ENCODE assay signal across 19 cellular contexts in the genomic region with DNA sequence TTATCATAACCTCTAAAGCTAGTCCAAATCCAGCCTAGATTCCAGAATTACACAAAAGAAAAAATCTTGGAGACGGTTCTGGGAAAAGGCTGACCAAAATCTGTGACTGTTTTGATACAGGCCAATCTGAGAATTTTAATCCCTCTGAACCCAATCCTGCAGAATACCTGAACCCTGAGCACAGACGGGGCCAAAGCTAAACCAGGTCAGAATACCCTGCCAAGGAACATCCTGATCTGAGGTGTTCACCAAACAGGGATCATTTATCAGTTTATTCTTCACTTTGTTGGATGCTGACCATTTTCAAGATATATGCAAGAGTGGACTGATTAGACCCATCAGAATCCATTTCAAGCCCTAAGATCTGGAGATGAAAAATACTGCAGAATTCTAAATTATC. TPM values are rescaled to one million over a fixed set of nuclear protein-coding genes. Genes with fewer than 3 reads are reported as not detected.
DNase-seq lines count a peak whose midpoint lies in the region; ATAC-seq and TF ChIP-seq lines count a peak whose summit lies in the region.
"Had no signal": no experiment of that assay in that cellular context is flagged by ENCODE, and none has a peak within 500 bp of the region (broad histone marks: within the 10 kb centered on the region; RNA-seq: fewer than 3 reads in every experiment).

No MANE protein-coding gene starts in this region.

- H3K9me3 Mint-ChIP-seq in CD4-positive, alpha-beta T cell, result no peaks in the 10 kb centered on the region
- H3K9me3 Mint-ChIP-seq in brain, result peaks cover 0 to 3% (median 0%) of the 10 kb centered on the region in 5 experiments
- H3K9me3 Mint-ChIP-seq in nephron progenitor cell, result no peaks in the 10 kb centered on the region

- H3K36me3 ChIP-seq in IMR-90 (ENCODE audit: control insufficient read depth, insufficient read depth, low read length), result no peaks in the 10 kb centered on the region

- H2BK15ac ChIP-seq in IMR-90 (ENCODE audit: low read depth, low read length), result no peak overlapping the region

- H4K20me1 ChIP-seq in IMR-90 (ENCODE audit: insufficient read depth, low read length), result peaks cover 62% of the 10 kb centered on the region

- intact Hi-C loops in CD4-positive, alpha-beta T cell (cut with DNase I, micrococcal nuclease), result no loop called here
- intact Hi-C loops in IMR-90 (cut with micrococcal nuclease), result no loop called here

- ATAC-seq in CD4-positive, alpha-beta T cell (ENCODE audit: poor library complexity), result no peak
- ATAC-seq in IMR-90 (ENCODE audit: low read depth) (no peak), HG03025 (IDR thresholded peaks at IDR 0.05; ENCODE audit: low FRiP score, unreplicated experiment) (no peak)
- ATAC-seq: left cardiac atrium had no signal

- H2BK20ac ChIP-seq in IMR-90 (ENCODE audit: low read depth, low read length), result no peak overlapping the region

- H2AK9ac ChIP-seq in IMR-90 (replicated peaks; ENCODE audit: low read depth, low read length, poor library complexity), result no peak overlapping the region

- H3K4me1 Mint-ChIP-seq in CD4-positive, alpha-beta T cell (ENCODE audit: low read depth), result peaks cover 74% of the 10 kb centered on the region
- peaks cover 66% of the 10 kb centered on the region for H3K4me1 Mint-ChIP-seq in brain
- H3K4me1 Mint-ChIP-seq in nephron progenitor cell, result peaks cover 43% of the 10 kb centered on the region

- no peak for TF ChIP-seq CTCF in CD4-positive, alpha-beta T cell (IDR thresholded peaks at IDR 0.05)
- TF ChIP-seq CTCF in IMR-90 (conservative IDR thresholded peaks at IDR 0.05; ENCODE audit: low read depth, low read length) (no peak), brain (conservative IDR thresholded peaks at IDR 0.05) (no peak), nephron progenitor cell (IDR thresholded peaks at IDR 0.05) (no peak)

- H3K27me3 Mint-ChIP-seq in CD4-positive, alpha-beta T cell, result no peaks in the 10 kb centered on the region
- H3K27me3 Mint-ChIP-seq in brain (no peaks in the 10 kb centered on the region), nephron progenitor cell (ENCODE audit: low read depth, poor library complexity) (no peaks in the 10 kb centered on the region)

- peaks cover 9% of the 10 kb centered on the region for H3K4me1 ChIP-seq in IMR-90 (ENCODE audit: control insufficient read depth, insufficient read depth, low read length)

- no peak overlapping the region for H3K4me3 ChIP-seq in IMR-90 (ENCODE audit: insufficient read depth, low read depth, low read length)

- no peak overlapping the region for H3K56ac ChIP-seq in IMR-90 (ENCODE audit: extremely low read depth, insufficient read depth, low read length)

- H3K4me3 Mint-ChIP-seq in CD4-positive, alpha-beta T cell, result peak overlapping the region; percentile 57
- H3K4me3 Mint-ChIP-seq in brain (peak overlapping the region; percentile 68 to 82 (median 76)), nephron progenitor cell (peak overlapping the region; percentile 30)

- H3K27me3 ChIP-seq in CD4-positive, alpha-beta T cell (ENCODE audit: control insufficient read depth, insufficient read depth, low read length), result no peaks in the 10 kb centered on the region
- H3K27me3 ChIP-seq in IMR-90 (ENCODE audit: control insufficient read depth, insufficient read depth, low read length), result no peaks in the 10 kb centered on the region

- peak overlapping the region; percentile 72 for H3K27ac Mint-ChIP-seq in CD4-positive, alpha-beta T cell
- H3K27ac Mint-ChIP-seq in brain, result peak overlapping the region in 1 of 5 experiments; percentile 95
- no peak overlapping the region for H3K27ac Mint-ChIP-seq in nephron progenitor cell

- POLR2A ChIA-PET in CD4-positive, alpha-beta T cell (lab: Charles Lee), result interaction anchor here (1.2 kb wide), 1 partner anchor 13 kb away, joined by 3 read pairs; no protein-coding TSS in a partner anchor
- POLR2A ChIA-PET in IMR-90 (lab: Charles Lee; ENCODE audit: unreplicated experiment), result interaction anchor here (0.6 kb wide), 1 partner anchor 1287 kb away, joined by 5 read pairs; no protein-coding TSS in a partner anchor

- peaks cover 6% of the 10 kb centered on the region for H3K9me1 ChIP-seq in IMR-90 (ENCODE audit: insufficient read depth, low read length)

- peaks cover 35% of the 10 kb centered on the region for H3K36me3 Mint-ChIP-seq in CD4-positive, alpha-beta T cell (ENCODE audit: low read depth)
- H3K36me3 Mint-ChIP-seq in brain, result peaks cover 21% of the 10 kb centered on the region
- H3K36me3 Mint-ChIP-seq in nephron progenitor cell (ENCODE audit: low read depth), result peaks cover 16% of the 10 kb centered on the region

- TSS peak; percentile 7 for BruUV-seq in IMR-90 (replicated peaks; lab: Mats Ljungman, UMichigan)

- peak overlapping the region; percentile 88; the same call in 1 of the 2 replicates for H3K23ac ChIP-seq in IMR-90 (ENCODE audit: low read depth, low read length)

- no peak for TF ChIP-seq RAD21 in IMR-90 (IDR thresholded peaks at IDR 0.05; ENCODE audit: low read length)

- H2BK120ac ChIP-seq in IMR-90 (ENCODE audit: low read depth, low read length), result no peak overlapping the region

- peak overlapping the region; percentile 76 for H3K14ac ChIP-seq in IMR-90 (replicated peaks; ENCODE audit: low read depth, low read length)

- no peaks in the 10 kb centered on the region for H3K9me3 ChIP-seq in CD4-positive, alpha-beta T cell (ENCODE audit: control insufficient read depth, low read length)
- H3K9me3 ChIP-seq in IMR-90 (ENCODE audit: control insufficient read depth, insufficient read depth, low read length), result no peaks in the 10 kb centered on the region

- no peak for TF ChIP-seq POLR2A in IMR-90 (IDR thresholded peaks at IDR 0.05; ENCODE audit: low read depth, low read length)

- 71% methylated on average over 1 of the region's 2 CpGs; no CpG with 5 or more reads in 1 of the 2 experiments for WGBS in IMR-90 (ENCODE audit: extremely low coverage in 2 of 2, insufficient read length in 1 of 2), 2 experiments

- CTCF ChIA-PET in CD4-positive, alpha-beta T cell (lab: Charles Lee), result no interaction called here
- CTCF ChIA-PET in IMR-90 (lab: Yijun Ruan, JAX), result interaction anchor here (0.6 kb wide), 1 partner anchor 183 kb away, joined by 4 read pairs; no protein-coding TSS in a partner anchor

- 0 out of 2 replicates have a peak overlapping the region, but pooled peaks have one; percentile 10 for H3K4me2 ChIP-seq in IMR-90 (ENCODE audit: low read depth, low read length)

- dilution Hi-C loops in IMR-90 (cut with HindIII; ENCODE audit: low sequenced_read_pairs, unreplicated experiment), result no loop called here

- no peak for DNase-seq in CD4-positive, alpha-beta T cell
- no peak for DNase-seq in IMR-90
- no peak for DNase-seq in nephron progenitor cell
- no peak for DNase-seq in T1000 (lab: John Stamatoyannopoulos, UW)
- DNase-seq in NOMO-1 (lab: John Stamatoyannopoulos, UW; ENCODE audit: unreplicated experiment in 2 of 2), result no peak
- no peak for DNase-seq in SW480 (ENCODE audit: low spot score)
- DNase-seq: activated gamma-delta T cell; anterior cingulate cortex; GOT3; left cardiac atrium; midbrain; NCI-H1417 treated with DMSO at 0.1 percent for 48 hours; NCI-H2171 treated with DMSO at 0.1 percent for 48 hours; SHP77 treated with DMSO at 0.1 percent for 48 hours; stimulated activated CD4-positive, alpha-beta T cell treated with anti-CD3 and anti-CD28 coated beads, Interleukin-4, amount 100 ng/mL, for 24 hours; substantia nigra; T-helper 9 cell had no signal

- no peak overlapping the region for H2BK5ac ChIP-seq in IMR-90 (ENCODE audit: low read depth, low read length, poor library complexity, severe bottlenecking)

- 0 out of 2 replicates have a peak overlapping the region, but pooled peaks have one; percentile 19 for H3K9ac ChIP-seq in IMR-90 (ENCODE audit: low read depth, low read length)

- H3K79me1 ChIP-seq in IMR-90 (ENCODE audit: low read depth in 1 of 2, low read length in 2 of 2), result peaks cover 0 to 46% of the 10 kb centered on the region in 2 experiments; a peak in 3 of 4 replicates

- no peak overlapping the region for H4K8ac ChIP-seq in IMR-90 (ENCODE audit: low read depth in 2 of 2, low read length in 2 of 2)

- in situ Hi-C loops in IMR-90 (cut with MboI; ENCODE audit: low sequenced_read_pairs), result no loop called here

- no peak overlapping the region for H4K5ac ChIP-seq in IMR-90 (ENCODE audit: low read depth, low read length)

- H2AFZ ChIP-seq in IMR-90 (replicated peaks; ENCODE audit: low read length, poor library complexity), result no peak overlapping the region

- no peak overlapping the region for H2AK5ac ChIP-seq in IMR-90 (ENCODE audit: low read depth, low read length)

- H3K27ac ChIP-seq in CD4-positive, alpha-beta T cell (ENCODE audit: low read depth, low read length), result no peak overlapping the region
- no peak overlapping the region for H3K27ac ChIP-seq in IMR-90 (ENCODE audit: insufficient read depth, low read length)

- no peak overlapping the region for H3K18ac ChIP-seq in IMR-90 (ENCODE audit: low read depth, low read length)

- no peak overlapping the region for H3K4ac ChIP-seq in IMR-90 (ENCODE audit: low read depth, low read length)

- H4K91ac ChIP-seq in IMR-90 (ENCODE audit: insufficient read depth, low read depth, low read length), result no peak overlapping the region

TF ChIP-seq in IMR-90, 13 proteins besides CTCF, POLR2A, EP300 and RAD21 (continues in another document):
- TF ChIP-seq NFE2L2 (IDR thresholded peaks at IDR 0.05; ENCODE audit: low read depth, low read length), result no peak
- TF ChIP-seq CHD1 (IDR thresholded peaks at IDR 0.05; ENCODE audit: low read depth, low read length), result no peak
- TF ChIP-seq, protein P1, sequence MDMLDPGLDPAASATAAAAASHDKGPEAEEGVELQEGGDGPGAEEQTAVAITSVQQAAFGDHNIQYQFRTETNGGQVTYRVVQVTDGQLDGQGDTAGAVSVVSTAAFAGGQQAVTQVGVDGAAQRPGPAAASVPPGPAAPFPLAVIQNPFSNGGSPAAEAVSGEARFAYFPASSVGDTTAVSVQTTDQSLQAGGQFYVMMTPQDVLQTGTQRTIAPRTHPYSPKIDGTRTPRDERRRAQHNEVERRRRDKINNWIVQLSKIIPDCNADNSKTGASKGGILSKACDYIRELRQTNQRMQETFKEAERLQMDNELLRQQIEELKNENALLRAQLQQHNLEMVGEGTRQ (IDR thresholded peaks at IDR 0.05; ENCODE audit: low read depth, low read length), result no peak
- no peak for TF ChIP-seq RCOR1 (IDR thresholded peaks at IDR 0.05; ENCODE audit: insufficient replicate concordance, low read length)
- TF ChIP-seq SMC3 (IDR thresholded peaks at IDR 0.05; ENCODE audit: low read depth, low read length), result no peak
- no peak for TF ChIP-seq MAFK (IDR thresholded peaks at IDR 0.05; ENCODE audit: low read depth, low read length)
- no peak for TF ChIP-seq MXI1 (IDR thresholded peaks at IDR 0.05; ENCODE audit: borderline replicate concordance, low read depth, low read length)
- no peak for TF ChIP-seq CEBPB (IDR thresholded peaks at IDR 0.05; ENCODE audit: low read depth, low read length)
- no peak for TF ChIP-seq MAZ (IDR thresholded peaks at IDR 0.05; ENCODE audit: borderline replicate concordance, low read depth, low read length)

RNA-seq across cellular contexts. Expression of gene RC3H1, which starts 3.6 kb away (rescaled TPM):
- 10 to 100 TPM; 38.0 to 40.4 TPM for total RNA-seq in CD4-positive, alpha-beta T cell
- total RNA-seq in IMR-90 (2012; rRNA removed), result 26.1 and 39.3 TPM in 2 replicates
- polyA plus RNA-seq in IMR-90 (2012; rRNA removed) (5.1 and 5.4 TPM in 2 replicates), brain (ENCODE audit: insufficient read depth, low read depth, low replicate concordance) (2.0 TPM)
- 2.0 and 7.1 TPM in 2 replicates for polyA plus RNA-seq in IMR-90 (2012; cell fraction: cytosol; rRNA removed)
- 1.6 and 13.7 TPM in 2 replicates for polyA plus RNA-seq in IMR-90 (2012; cell fraction: nucleus; rRNA removed; ENCODE audit: low replicate concordance)
